ENCODE assay signal across 6 cellular contexts in the genomic region with DNA sequence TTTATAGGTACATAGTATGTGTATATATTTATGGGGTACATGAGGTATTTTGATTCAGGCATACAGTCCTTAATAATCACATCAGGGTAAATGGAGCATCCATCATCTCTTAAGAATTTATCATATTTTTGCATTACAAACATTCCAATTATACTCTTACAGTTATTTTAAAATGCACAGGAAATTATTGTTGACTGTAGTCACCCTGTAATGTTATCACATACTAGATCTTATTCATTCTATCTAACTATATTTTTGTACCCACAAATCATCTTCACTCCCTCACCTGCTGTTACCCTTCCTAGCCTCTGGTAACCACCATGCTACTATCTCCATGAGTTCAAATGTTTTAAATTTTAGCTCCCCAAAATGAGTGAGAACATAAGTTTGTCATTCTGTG.
"Had no signal": no experiment of that assay in that cellular context is flagged by ENCODE, and none has a peak within 500 bp of the region (broad histone marks: within the 10 kb centered on the region; RNA-seq: fewer than 3 reads in every experiment).

No MANE protein-coding gene starts in this region.

- DNase-seq: GM23248, GOT3, H7, IMR-90 had no signal

- H3K4me3 ChIP-seq: GM23248, HAP-1, K562 had no signal

- H3K9me3 ChIP-seq: HAP-1 had no signal

- H3K36me3 ChIP-seq: HAP-1 had no signal

- H3K27ac ChIP-seq: GM23248 had no signal
